Comparison of ENCODE assay signal across 27 cellular contexts in genomic region chr9:92658611-92659010, GRCh38.
"Had no signal": no experiment of that assay in that cellular context is flagged by ENCODE, and none has a peak within 500 bp of the region (broad histone marks: within the 10 kb centered on the region; RNA-seq: fewer than 3 reads in every experiment).

No MANE protein-coding gene starts in this region.

- DNase-seq: activated B cell treated with CpG ODN at 0.5 μM for 24 hours; activated CD4-positive, alpha-beta T cell treated with anti-CD3 and anti-CD28 coated beads for 48 hours; activated CD4-positive, alpha-beta T cell treated with anti-CD3 and anti-CD28 coated beads, Interleukin-2, amount 50 U/mL, for 1 hour; activated CD4-positive, alpha-beta T cell treated with anti-CD3 and anti-CD28 coated beads, Interleukin-2, amount 50 U/mL, for 48 hours; activated CD8-positive, alpha-beta memory T cell treated with anti-CD3 and anti-CD28 coated beads for 24 hours; activated CD8-positive, alpha-beta T cell treated with anti-CD3 and anti-CD28 coated beads for 36 hours; activated gamma-delta T cell; activated naive CD4-positive, alpha-beta T cell; activated naive CD4-positive, alpha-beta T cell treated with anti-CD3 and anti-CD28 coated beads, Interleukin-2, amount 10 ng/mL, durations not matched to agents 7 days and 5 days; activated naive CD8-positive, alpha-beta T cell treated with anti-CD3 and anti-CD28 coated beads, Interleukin-2, amount 10 ng/mL, durations not matched to agents 7 days and 5 days; activated T-cell treated with anti-CD3 and anti-CD28 coated beads, Interleukin-2, amount 50 U/mL, for 4 hours; body of pancreas; caudate nucleus; colonic mucosa; effector CD8-positive, alpha-beta T cell; esophagus squamous epithelium; foreskin melanocyte; T-helper 1 cell; T-helper 17 cell; T1000; WERI-Rb-1 had no signal

- H3K27ac Mint-ChIP-seq: activated B cell treated with CpG ODN at 0.5 μM for 24 hours; activated CD8-positive, alpha-beta T cell treated with anti-CD3 and anti-CD28 coated beads for 36 hours; activated naive CD4-positive, alpha-beta T cell treated with anti-CD3 and anti-CD28 coated beads, Interleukin-2, amount 10 ng/mL, durations not matched to agents 7 days and 5 days; activated naive CD8-positive, alpha-beta T cell treated with anti-CD3 and anti-CD28 coated beads, Interleukin-2, amount 10 ng/mL, durations not matched to agents 7 days and 5 days; activated T-helper 17 cell treated with anti-CD3 and anti-CD28 coated beads, Interleukin-2, amount 50 U/mL, for 72 hours; T-helper 17 cell; T-helper 2 cell treated with Interferon-gamma antibody and Interleukin-4, amounts not matched to agents 5 μg/mL and 100 μg/mL, for 36 hours had no signal

- H3K27me3 ChIP-seq: body of pancreas, colonic mucosa, esophagus squamous epithelium, gastroesophageal sphincter had no signal

- H3K4me3 Mint-ChIP-seq: activated B cell treated with CpG ODN at 0.5 μM for 24 hours; activated CD8-positive, alpha-beta T cell treated with anti-CD3 and anti-CD28 coated beads for 36 hours; activated naive CD4-positive, alpha-beta T cell treated with anti-CD3 and anti-CD28 coated beads, Interleukin-2, amount 10 ng/mL, durations not matched to agents 7 days and 5 days; activated naive CD8-positive, alpha-beta T cell treated with anti-CD3 and anti-CD28 coated beads, Interleukin-2, amount 10 ng/mL, durations not matched to agents 7 days and 5 days; activated T-cell treated with anti-CD3 and anti-CD28 coated beads, Interleukin-2, amount 50 U/mL, for 4 hours; activated T-helper 17 cell treated with anti-CD3 and anti-CD28 coated beads, Interleukin-2, amount 50 U/mL, for 72 hours; T-helper 17 cell; T-helper 2 cell treated with Interferon-gamma antibody and Interleukin-4, amounts not matched to agents 5 μg/mL and 100 μg/mL, for 36 hours had no signal

- H3K4me1 ChIP-seq: body of pancreas, colonic mucosa had no signal

- H3K36me3 ChIP-seq: colonic mucosa had no signal

- H3K4me3 ChIP-seq: body of pancreas, colonic mucosa, esophagus squamous epithelium, gastroesophageal sphincter had no signal

- H3K27ac ChIP-seq: body of pancreas, colonic mucosa, epithelial cell of prostate, gastroesophageal sphincter, WERI-Rb-1 had no signal

- H3K27me3 Mint-ChIP-seq: activated B cell treated with CpG ODN at 0.5 μM for 24 hours; activated CD8-positive, alpha-beta T cell treated with anti-CD3 and anti-CD28 coated beads for 36 hours; activated naive CD4-positive, alpha-beta T cell treated with anti-CD3 and anti-CD28 coated beads, Interleukin-2, amount 10 ng/mL, durations not matched to agents 7 days and 5 days; activated naive CD8-positive, alpha-beta T cell treated with anti-CD3 and anti-CD28 coated beads, Interleukin-2, amount 10 ng/mL, durations not matched to agents 7 days and 5 days; activated T-helper 17 cell treated with anti-CD3 and anti-CD28 coated beads, Interleukin-2, amount 50 U/mL, for 72 hours; T-helper 17 cell had no signal

- H3K9me3 Mint-ChIP-seq: activated B cell treated with CpG ODN at 0.5 μM for 24 hours; activated CD8-positive, alpha-beta T cell treated with anti-CD3 and anti-CD28 coated beads for 36 hours; activated naive CD4-positive, alpha-beta T cell treated with anti-CD3 and anti-CD28 coated beads, Interleukin-2, amount 10 ng/mL, durations not matched to agents 7 days and 5 days; activated naive CD4-positive, alpha-beta T cell treated with anti-CD3 and anti-CD28 coated beads, Interleukin-2, amount 50 U/mL, for 72 hours; activated naive CD8-positive, alpha-beta T cell treated with anti-CD3 and anti-CD28 coated beads, Interleukin-2, amount 10 ng/mL, durations not matched to agents 7 days and 5 days; activated T-cell treated with anti-CD3 and anti-CD28 coated beads, Interleukin-2, amount 50 U/mL, for 4 hours; activated T-helper 17 cell treated with anti-CD3 and anti-CD28 coated beads, Interleukin-2, amount 50 U/mL, for 72 hours; T-helper 2 cell treated with Interferon-gamma antibody and Interleukin-4, amounts not matched to agents 5 μg/mL and 100 μg/mL, for 36 hours had no signal

- ATAC-seq: activated CD4-positive, CD25-positive, alpha-beta regulatory T cell treated with anti-CD3 and anti-CD28 coated beads, Interleukin-2, amount 50 U/mL, for 24 hours; activated CD8-positive, alpha-beta T cell treated with anti-CD3 and anti-CD28 coated beads for 36 hours; activated naive CD4-positive, alpha-beta T cell treated with anti-CD3 and anti-CD28 coated beads, Interleukin-2, amount 50 U/mL, for 72 hours; activated T-cell treated with anti-CD3 and anti-CD28 coated beads, Interleukin-2, amount 50 U/mL, for 4 hours; activated T-helper 17 cell treated with anti-CD3 and anti-CD28 coated beads, Interleukin-2, amount 50 U/mL, for 72 hours; body of pancreas; gastroesophageal sphincter; T-helper 17 cell had no signal

- H3K9me3 ChIP-seq: body of pancreas, colonic mucosa, esophagus squamous epithelium, gastroesophageal sphincter had no signal
